Comparison of ENCODE assay signal across 20 cellular contexts in genomic region chr3:11385908-11386307, GRCh38.
A peak's percentile ranks its signal among the peaks of the same experiment; 100 is the strongest.
DNase-seq lines count a peak whose midpoint lies in the region; ATAC-seq and TF ChIP-seq lines count a peak whose summit lies in the region.
"Had no signal": no experiment of that assay in that cellular context is flagged by ENCODE, and none has a peak within 500 bp of the region (broad histone marks: within the 10 kb centered on the region; RNA-seq: fewer than 3 reads in every experiment).

No MANE protein-coding gene starts in this region.

- no peaks in the 10 kb centered on the region for H3F3A ChIP-seq in GM23338 (replicated peaks; ENCODE audit: low read depth)

- no peak overlapping the region for H3K4me3 Mint-ChIP-seq in GM23338
- H3K4me3 Mint-ChIP-seq: activated T-cell treated with anti-CD3 and anti-CD28 coated beads, Interleukin-2, amount 50 U/mL, for 24 hours; immature natural killer cell; naive thymus-derived CD8-positive, alpha-beta T cell had no signal

- no peaks in the 10 kb centered on the region for H3K27me3 ChIP-seq in GM23338 (ENCODE audit: insufficient read depth)
- H3K27me3 ChIP-seq in adipocyte (replicated peaks; ENCODE audit: control insufficient read depth, insufficient read depth, low read length): no peaks in the 10 kb centered on the region
- H3K27me3 ChIP-seq: BLaER1 treated with 17β-estradiol and CSF1 and Interleukin-3, amounts not matched to agents 10 nM and 100 nM; right lobe of liver had no signal

- H3K36me3 ChIP-seq in GM23338 (ENCODE audit: insufficient read depth): no peaks in the 10 kb centered on the region
- H3K36me3 ChIP-seq in adipocyte (ENCODE audit: control insufficient read depth, insufficient read depth, low read length, severe bottlenecking): no peaks in the 10 kb centered on the region
- H3K36me3 ChIP-seq: right lobe of liver had no signal

- no peaks in the 10 kb centered on the region for H3K27me3 Mint-ChIP-seq in GM23338 (ENCODE audit: insufficient read depth, low read depth, poor library complexity)
- H3K27me3 Mint-ChIP-seq: activated T-cell treated with anti-CD3 and anti-CD28 coated beads, Interleukin-2, amount 50 U/mL, for 24 hours; naive thymus-derived CD8-positive, alpha-beta T cell had no signal

- no peaks in the 10 kb centered on the region for H4K20me1 ChIP-seq in GM23338 (replicated peaks; ENCODE audit: insufficient read depth)

- H3K4me1 ChIP-seq in GM23338 (ENCODE audit: insufficient read depth) (no peaks in the 10 kb centered on the region; the same call in 1 of the 2 replicates), adipocyte (ENCODE audit: control insufficient read depth, insufficient read depth, low read length) (peaks cover 47% of the 10 kb centered on the region)

- H3K9me3 ChIP-seq in adipocyte (ENCODE audit: control insufficient read depth, low read length): peaks cover 6% of the 10 kb centered on the region
- H3K9me3 ChIP-seq: BLaER1 treated with 17β-estradiol and CSF1 and Interleukin-3, amounts not matched to agents 10 nM and 100 nM; right lobe of liver had no signal

- DNase-seq in GM23338 (ENCODE audit: low spot score): peak; percentile 12
- DNase-seq in adipocyte (ENCODE audit: low read depth): peak; percentile 15
- peak; percentile 83 for DNase-seq in fibroblast of the aortic adventitia (ENCODE audit: low read depth)
- DNase-seq in pulmonary artery endothelial cell (ENCODE audit: low read depth, low spot score): peak; percentile 83
- no peak for DNase-seq in D341Med (ENCODE audit: low spot score)
- DNase-seq: activated CD4-positive, alpha-beta T cell treated with anti-CD3 and anti-CD28 coated beads, Interleukin-2, amount 50 U/mL, for 1 hour; activated T-cell treated with anti-CD3 and anti-CD28 coated beads, Interleukin-2, amount 50 U/mL, for 24 hours; DND-41; immature natural killer cell; naive thymus-derived CD8-positive, alpha-beta T cell; NCI-H1436 treated with DMSO at 0.1 percent for 48 hours; NCI-H524 treated with DMSO at 0.1 percent for 48 hours; right lobe of liver; stimulated activated CD4-positive, alpha-beta T cell treated with anti-CD3 and anti-CD28 coated beads, Interleukin-4, amount 100 ng/mL, for 1 hour; T-helper 9 cell; trophoblast cell had no signal

- H3K36me3 Mint-ChIP-seq in GM23338 (ENCODE audit: low read depth): no peaks in the 10 kb centered on the region

- H3K4me3 ChIP-seq in GM23338: no peak overlapping the region
- H3K4me3 ChIP-seq in adipocyte (ENCODE audit: low read length): no peak overlapping the region
- H3K4me3 ChIP-seq in fibroblast of the aortic adventitia (ENCODE audit: low read depth, low read length): no peak overlapping the region
- H3K4me3 ChIP-seq: BLaER1 treated with 17β-estradiol and CSF1 and Interleukin-3, amounts not matched to agents 10 nM and 100 nM; right lobe of liver had no signal

- no peak overlapping the region for H2AFZ ChIP-seq in GM23338

- peaks cover 7% of the 10 kb centered on the region; the same call in 2 of the 3 replicates for H3K4me1 Mint-ChIP-seq in GM23338

- H3K4me2 ChIP-seq in GM23338: no peak overlapping the region
- H3K4me2 ChIP-seq: BLaER1 treated with 17β-estradiol and CSF1 and Interleukin-3, amounts not matched to agents 10 nM and 100 nM had no signal

- H3K9ac ChIP-seq in adipocyte (ENCODE audit: low read length): no peak overlapping the region
- H3K9ac ChIP-seq: BLaER1 treated with 17β-estradiol and CSF1 and Interleukin-3, amounts not matched to agents 10 nM and 100 nM had no signal

- no peaks in the 10 kb centered on the region for H3K9me2 ChIP-seq in GM23338 (ENCODE audit: insufficient read depth)

- H3K79me2 ChIP-seq in GM23338 (replicated peaks; ENCODE audit: insufficient read depth): no peaks in the 10 kb centered on the region

- H3K27ac Mint-ChIP-seq in GM23338: no peak overlapping the region
- H3K27ac Mint-ChIP-seq: activated T-cell treated with anti-CD3 and anti-CD28 coated beads, Interleukin-2, amount 50 U/mL, for 24 hours; naive thymus-derived CD8-positive, alpha-beta T cell had no signal

- no peak for TF ChIP-seq CTCF in GM23338 (conservative IDR thresholded peaks at IDR 0.05; ENCODE audit: low read depth in 2 of 2)
- no peak for TF ChIP-seq CTCF in fibroblast of the aortic adventitia (IDR thresholded peaks at IDR 0.05; ENCODE audit: insufficient read depth, low read length)

- ATAC-seq in GM23338 (peak; percentile 36; the same call in 2 of the 3 replicates), GM19023 (IDR thresholded peaks at IDR 0.05; ENCODE audit: unreplicated experiment) (no peak), HG02885 (IDR thresholded peaks at IDR 0.05; ENCODE audit: poor library complexity, unreplicated experiment) (no peak), HG03039 (IDR thresholded peaks at IDR 0.05; ENCODE audit: unreplicated experiment) (no peak)
- ATAC-seq: naive thymus-derived CD8-positive, alpha-beta T cell had no signal

- H3K9me3 Mint-ChIP-seq in GM23338: no peaks in the 10 kb centered on the region
- H3K9me3 Mint-ChIP-seq: activated T-cell treated with anti-CD3 and anti-CD28 coated beads, Interleukin-2, amount 50 U/mL, for 24 hours; immature natural killer cell; naive thymus-derived CD8-positive, alpha-beta T cell had no signal

- H3K27ac ChIP-seq in GM23338 (ENCODE audit: low read depth): no peak overlapping the region
- H3K27ac ChIP-seq: BLaER1 treated with 17β-estradiol and CSF1 and Interleukin-3, amounts not matched to agents 10 nM and 100 nM; right lobe of liver had no signal

TF ChIP-seq in GM23338, 12 proteins besides CTCF, POLR2A, EP300 and RAD21:
- TF ChIP-seq EZH2phosphoT487 (IDR thresholded peaks at IDR 0.05; ENCODE audit: unreplicated experiment): no peak
- TF ChIP-seq STAT1 (IDR thresholded peaks at IDR 0.05; ENCODE audit: unreplicated experiment): no peak
- no peak for TF ChIP-seq ETS1 (IDR thresholded peaks at IDR 0.05)
- no peak for TF ChIP-seq ZNF462 (CRISPR knock-in tag; IDR thresholded peaks at IDR 0.05)
